ENCODE assay signal across 9 cellular contexts in genomic region chr9:136204838-136205706, GRCh38. TPM values are rescaled to one million over a fixed set of nuclear protein-coding genes. Genes with fewer than 3 reads are reported as not detected.
DNase-seq lines count a peak whose midpoint lies in the region; ATAC-seq, FAIRE-seq and TF ChIP-seq lines count a peak whose summit lies in the region.
"Had no signal": no experiment of that assay in that cellular context is flagged by ENCODE, and none has a peak within 500 bp of the region (broad histone marks: within the 10 kb centered on the region; RNA-seq: fewer than 3 reads in every experiment).

LHX3 (minus strand) TSS chr9:136205128; CDS start chr9:136205012, 116 bp downstream.

- no peak within 1 kb of the TSS for H3K4me3 ChIP-seq in A549
- H3K4me3 ChIP-seq in sigmoid colon: no peak within 1 kb of the TSS

- no peak for TF ChIP-seq EP300 in A549 (IDR thresholded peaks at IDR 0.05)
- TF ChIP-seq EP300 in sigmoid colon (IDR thresholded peaks at IDR 0.05): no peak

- no peak within 1 kb of the TSS for H3K4me3 Mint-ChIP-seq in type B pancreatic cell

- H3K4me1 Mint-ChIP-seq in type B pancreatic cell (ENCODE audit: unreplicated experiment): no peaks in the 10 kb centered on the region

- H3K36me3 ChIP-seq in sigmoid colon: peaks cover 0 to 14% (median 2%) of the 10 kb centered on the region in 4 donors

- no peaks in the 10 kb centered on the region for H3K9me3 Mint-ChIP-seq in activated naive CD4-positive, alpha-beta T cell treated with anti-CD3 and anti-CD28 coated beads, Interleukin-2, amount 50 U/mL, for 72 hours
- H3K9me3 Mint-ChIP-seq in type B pancreatic cell: no peaks in the 10 kb centered on the region

- H3K27me3 ChIP-seq in sigmoid colon: peaks cover 52 to 59% (median 57%) of the 10 kb centered on the region in 3 donors

- H3K9me3 ChIP-seq in A549: no peaks in the 10 kb centered on the region
- no peaks in the 10 kb centered on the region for H3K9me3 ChIP-seq in sigmoid colon

- no peak within 1 kb of the TSS for H3K27ac ChIP-seq in A549
- no peak within 1 kb of the TSS for H3K27ac ChIP-seq in sigmoid colon

- H3K36me3 Mint-ChIP-seq in activated naive CD4-positive, alpha-beta T cell treated with anti-CD3 and anti-CD28 coated beads, Interleukin-2, amount 50 U/mL, for 72 hours: no peaks in the 10 kb centered on the region
- no peaks in the 10 kb centered on the region for H3K36me3 Mint-ChIP-seq in type B pancreatic cell

- H3K4me1 ChIP-seq in A549 (peaks cover 10% of the 10 kb centered on the region; the same call in 1 of the 3 replicates), sigmoid colon (peaks cover 0 to 17% (median 2%) of the 10 kb centered on the region in 4 donors)

- intact Hi-C loops in left colon (cut with DNase I, micrococcal nuclease): no loop called here
- intact Hi-C loops in sigmoid colon (cut with DNase I): no loop called here

- H3K27ac Mint-ChIP-seq in activated naive CD4-positive, alpha-beta T cell treated with anti-CD3 and anti-CD28 coated beads, Interleukin-2, amount 50 U/mL, for 72 hours: no peak within 1 kb of the TSS
- H3K27ac Mint-ChIP-seq in type B pancreatic cell: no peak within 1 kb of the TSS

- DNase-seq in A549 (ENCODE audit: low read depth in 1 of 2, low spot score in 1 of 2): no peak
- DNase-seq in GM10248 (ENCODE audit: extremely low spot score): peak; percentile 67
- DNase-seq in activated naive CD4-positive, alpha-beta T cell treated with anti-CD3 and anti-CD28 coated beads, Interleukin-2, amount 50 U/mL, for 72 hours (ENCODE audit: low spot score in 2 of 2): no peak
- peak in 1 of 2 donors; percentile 21 for DNase-seq in left colon
- DNase-seq in sigmoid colon: no peak
- DNase-seq in H4 (ENCODE audit: low spot score): no peak
- DNase-seq in type B pancreatic cell (ENCODE audit: extremely low spot score, unreplicated experiment): no peak
- no peak for DNase-seq in DMS79 (lab: John Stamatoyannopoulos, UW)

- CTCF ChIA-PET in A549 (lab: Yijun Ruan, JAX) (interaction anchor here (0.6 to 3.2 kb wide), 7 partner anchors 9 to 602 kb away, joined by 3 to 9 read pairs (median 5); no protein-coding TSS in a partner anchor), GM10248 (lab: Yijun Ruan, JAX) (no interaction called here)

- TF ChIP-seq CTCF in A549 (IDR thresholded peaks at IDR 0.05): no peak
- no peak for TF ChIP-seq CTCF in GM10248 (IDR thresholded peaks at IDR 0.05; ENCODE audit: control extremely low read depth, extremely low read depth, low read depth, missing control alignments)
- no peak for TF ChIP-seq CTCF in sigmoid colon (IDR thresholded peaks at IDR 0.05)
- no peak for TF ChIP-seq CTCF in type B pancreatic cell (conservative IDR thresholded peaks at IDR 0.05)

- ATAC-seq in A549 (0 out of 6 replicates have a peak, but pooled peaks of 1 of the 2 experiments have one; percentile 3), left colon (peak; percentile 49)
- peak; percentile 25 to 36 for ATAC-seq in activated naive CD4-positive, alpha-beta T cell treated with anti-CD3 and anti-CD28 coated beads, Interleukin-2, amount 50 U/mL, for 72 hours

- POLR2A ChIA-PET in A549 (lab: Yijun Ruan, JAX): no interaction called here
- POLR2A ChIA-PET in GM10248 (lab: Yijun Ruan, JAX): no interaction called here

- 84% methylated on average over 30 of the region's 70 CpGs for WGBS in A549 (ENCODE audit: missing lambda C conversion rate)
- 12 to 18% methylated on average over 70 of the region's 70 CpGs for WGBS in sigmoid colon, 2 donors

- no peak for TF ChIP-seq RAD21 in A549 (conservative IDR thresholded peaks at IDR 0.05 in 1 of 2, IDR thresholded peaks at IDR 0.05 in 1 of 2)

- peaks cover 42% of the 10 kb centered on the region for H3K27me3 Mint-ChIP-seq in type B pancreatic cell

- H3K4me2 ChIP-seq in A549: no peak within 1 kb of the TSS

- FAIRE-seq in A549 (lab: Jason Lieb, UNC): no peak
- FAIRE-seq: G401.6 had no signal

- TF ChIP-seq POLR2A in A549 (IDR thresholded peaks at IDR 0.05; ENCODE audit: low read length) (no peak), sigmoid colon (IDR thresholded peaks at IDR 0.05) (no peak)

TF ChIP-seq in A549, 52 proteins besides CTCF, POLR2A, EP300 and RAD21:
- TF ChIP-seq, protein P1, sequence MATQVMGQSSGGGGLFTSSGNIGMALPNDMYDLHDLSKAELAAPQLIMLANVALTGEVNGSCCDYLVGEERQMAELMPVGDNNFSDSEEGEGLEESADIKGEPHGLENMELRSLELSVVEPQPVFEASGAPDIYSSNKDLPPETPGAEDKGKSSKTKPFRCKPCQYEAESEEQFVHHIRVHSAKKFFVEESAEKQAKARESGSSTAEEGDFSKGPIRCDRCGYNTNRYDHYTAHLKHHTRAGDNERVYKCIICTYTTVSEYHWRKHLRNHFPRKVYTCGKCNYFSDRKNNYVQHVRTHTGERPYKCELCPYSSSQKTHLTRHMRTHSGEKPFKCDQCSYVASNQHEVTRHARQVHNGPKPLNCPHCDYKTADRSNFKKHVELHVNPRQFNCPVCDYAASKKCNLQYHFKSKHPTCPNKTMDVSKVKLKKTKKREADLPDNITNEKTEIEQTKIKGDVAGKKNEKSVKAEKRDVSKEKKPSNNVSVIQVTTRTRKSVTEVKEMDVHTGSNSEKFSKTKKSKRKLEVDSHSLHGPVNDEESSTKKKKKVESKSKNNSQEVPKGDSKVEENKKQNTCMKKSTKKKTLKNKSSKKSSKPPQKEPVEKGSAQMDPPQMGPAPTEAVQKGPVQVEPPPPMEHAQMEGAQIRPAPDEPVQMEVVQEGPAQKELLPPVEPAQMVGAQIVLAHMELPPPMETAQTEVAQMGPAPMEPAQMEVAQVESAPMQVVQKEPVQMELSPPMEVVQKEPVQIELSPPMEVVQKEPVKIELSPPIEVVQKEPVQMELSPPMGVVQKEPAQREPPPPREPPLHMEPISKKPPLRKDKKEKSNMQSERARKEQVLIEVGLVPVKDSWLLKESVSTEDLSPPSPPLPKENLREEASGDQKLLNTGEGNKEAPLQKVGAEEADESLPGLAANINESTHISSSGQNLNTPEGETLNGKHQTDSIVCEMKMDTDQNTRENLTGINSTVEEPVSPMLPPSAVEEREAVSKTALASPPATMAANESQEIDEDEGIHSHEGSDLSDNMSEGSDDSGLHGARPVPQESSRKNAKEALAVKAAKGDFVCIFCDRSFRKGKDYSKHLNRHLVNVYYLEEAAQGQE (IDR thresholded peaks at IDR 0.05): peak; percentile 77
- TF ChIP-seq MYC (IDR thresholded peaks at IDR 0.05; ENCODE audit: borderline replicate concordance, low read length): no peak
- no peak for TF ChIP-seq GATA3 (IDR thresholded peaks at IDR 0.05; ENCODE audit: borderline replicate concordance)
- TF ChIP-seq, protein P2, sequence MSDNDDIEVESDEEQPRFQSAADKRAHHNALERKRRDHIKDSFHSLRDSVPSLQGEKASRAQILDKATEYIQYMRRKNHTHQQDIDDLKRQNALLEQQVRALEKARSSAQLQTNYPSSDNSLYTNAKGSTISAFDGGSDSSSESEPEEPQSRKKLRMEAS (IDR thresholded peaks at IDR 0.05): no peak

RNA-seq across cellular contexts. Expression of gene LHX3, which starts in this region (rescaled TPM):
- polyA plus RNA-seq in A549 (2011; rRNA removed) (0.03 and 0.04 TPM in 2 replicates), A549 (2017; fragmentation: RNase III; extraction: RNeasy Plus Mini Kit Qiagen cat#74134 plus additional on column Dnase treatment) (0.03 to 0.04 TPM in 2 of 3 replicates, not detected in the other), sigmoid colon (not detected)
- polyA plus RNA-seq in A549 (2012; cell fraction: cytosol; rRNA removed): 0.03 TPM in 1 of 2 replicates, not detected in the other
- polyA plus RNA-seq in A549 (2012; cell fraction: nucleus; rRNA removed): 0.04 and 0.10 TPM in 2 replicates
- polyA minus RNA-seq in A549 (2011; rRNA and poly(A)+ RNA removed): not detected in 2 replicates
- under 1 TPM; 0.08 to 0.11 TPM for total RNA-seq in activated naive CD4-positive, alpha-beta T cell treated with anti-CD3 and anti-CD28 coated beads, Interleukin-2, amount 50 U/mL, for 72 hours
- total RNA-seq in left colon (not detected), sigmoid colon (not detected), type B pancreatic cell (ENCODE audit: low replicate concordance) (0.10 and 0.90 TPM in 2 replicates)
- not detected in 2 replicates for total RNA-seq in H4 (2014; rRNA removed; shearing (Covaris generic))

Comparison
In these comparisons a context has a peak if more than half of its experiments do, and no peak if none do; other contexts are left out.
1. Peak in ATAC-seq in activated naive CD4-positive, alpha-beta T cell treated with anti-CD3 and anti-CD28 coated beads, Interleukin-2, amount 50 U/mL, for 72 hours; RNA of the gene not detected or under 1 TPM.
2. Peak in ATAC-seq in left colon; RNA of the gene not detected or under 1 TPM.